8 cellular contexts compared by ENCODE assay signal in the genomic region with DNA sequence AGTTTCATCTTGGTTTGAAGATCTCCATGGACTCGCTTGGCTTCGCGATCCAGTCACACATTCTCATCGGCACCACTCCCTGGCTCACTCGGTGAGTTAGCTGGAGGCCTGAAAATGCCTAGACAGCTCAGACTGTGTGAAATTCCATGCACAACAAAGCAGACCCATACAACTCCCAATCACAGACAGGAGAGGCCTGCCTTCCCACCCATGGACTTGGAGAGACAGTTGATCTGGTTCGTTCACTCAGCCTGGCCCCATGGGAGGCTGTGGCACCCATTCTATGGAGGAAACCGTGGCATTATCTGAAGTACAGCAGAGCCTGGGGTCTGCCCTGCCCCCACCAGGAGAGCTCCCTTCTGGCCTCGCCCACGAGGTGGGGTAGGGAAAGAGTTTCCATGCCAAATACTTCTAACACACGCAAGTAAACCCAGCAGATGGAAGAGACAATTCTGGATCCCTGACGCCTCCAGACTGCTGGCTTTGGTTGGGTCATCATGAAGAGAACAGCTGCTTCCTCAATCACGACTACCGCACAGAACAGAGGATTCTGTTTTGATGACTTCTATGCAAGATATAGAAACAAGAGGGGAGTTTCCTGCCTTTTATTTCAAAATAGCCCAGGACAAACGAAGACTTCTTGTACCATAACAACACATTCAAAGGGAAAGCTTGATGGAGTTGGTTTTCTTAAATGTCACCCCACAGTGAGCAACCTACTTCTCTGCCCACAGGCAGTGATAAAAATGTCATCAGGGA. TPM values are rescaled to one million over a fixed set of nuclear protein-coding genes. Genes with fewer than 3 reads are reported as not detected.
DNase-seq lines count a peak whose midpoint lies in the region; ATAC-seq and TF ChIP-seq lines count a peak whose summit lies in the region.

No MANE protein-coding gene starts in this region.

- DNase-seq in Karpas-422, result no peak
- DNase-seq in choroid plexus epithelial cell (ENCODE audit: low read depth), result peak; percentile 71
- peak in 2 of 10 donors; percentile 64 to 69 for DNase-seq in naive thymus-derived CD8-positive, alpha-beta T cell
- DNase-seq in NCI-H128 (lab: John Stamatoyannopoulos, UW; ENCODE audit: unreplicated experiment), result no peak
- no peak for DNase-seq in stimulated activated CD4-positive, alpha-beta T cell treated with anti-CD3 and anti-CD28 coated beads, Interleukin-4, amount 100 ng/mL, for 24 hours

- H3K9me3 Mint-ChIP-seq in naive thymus-derived CD8-positive, alpha-beta T cell, result no peaks in the 10 kb centered on the region

- H3K9me2 ChIP-seq in Karpas-422 (replicated peaks; ENCODE audit: insufficient read depth, low read length), result no peaks in the 10 kb centered on the region

- peaks cover 100% of the 10 kb centered on the region for H3K79me2 ChIP-seq in Karpas-422 (ENCODE audit: low read length)

- H3K4me1 ChIP-seq in BLaER1 (peaks cover 100% of the 10 kb centered on the region), Karpas-422 (ENCODE audit: low read length) (peaks cover 93% of the 10 kb centered on the region)

- POLR2A ChIA-PET in naive thymus-derived CD8-positive, alpha-beta T cell (lab: Charles Lee), result interaction anchor here (0.7 to 3.9 kb wide), 10 partner anchors 9 to 94 kb away, joined by 3 to 33 read pairs (median 3); no protein-coding TSS in a partner anchor

- H3K36me3 ChIP-seq in BLaER1 (peaks cover 22% of the 10 kb centered on the region; the same call in 1 of the 2 replicates), Karpas-422 (ENCODE audit: insufficient read depth, low read length) (peaks cover 36% of the 10 kb centered on the region; the same call in 1 of the 2 replicates)

- H3K4me1 Mint-ChIP-seq in naive thymus-derived CD8-positive, alpha-beta T cell, result peaks cover 34 to 100% (median 82%) of the 10 kb centered on the region in 4 donors

- TF ChIP-seq CTCF in choroid plexus epithelial cell (conservative IDR thresholded peaks at IDR 0.05; ENCODE audit: low read depth, low read length), result no peak

- H4K20me1 ChIP-seq in BLaER1, result peaks cover 98% of the 10 kb centered on the region
- no peaks in the 10 kb centered on the region for H4K20me1 ChIP-seq in Karpas-422 (ENCODE audit: insufficient read depth, low read depth, low read length)

- peaks cover 0 to 8% (median 0%) of the 10 kb centered on the region in 3 donors for H3K36me3 Mint-ChIP-seq in naive thymus-derived CD8-positive, alpha-beta T cell

- no peak overlapping the region for H2AFZ ChIP-seq in Karpas-422 (ENCODE audit: low read length)

- H3K4me2 ChIP-seq in BLaER1, result peak overlapping the region; percentile 72
- no peak overlapping the region for H3K4me2 ChIP-seq in Karpas-422 (ENCODE audit: low read depth, low read length, poor library complexity, severe bottlenecking)

- H3K27ac Mint-ChIP-seq in naive thymus-derived CD8-positive, alpha-beta T cell, result peak overlapping the region; percentile 64 to 95 (median 92)

- peak; percentile 80 to 81 for ATAC-seq in naive thymus-derived CD8-positive, alpha-beta T cell
- no peak for ATAC-seq in HG03025 (IDR thresholded peaks at IDR 0.05; ENCODE audit: low FRiP score, unreplicated experiment)
- no peak for ATAC-seq in HG02763 (IDR thresholded peaks at IDR 0.05; ENCODE audit: unreplicated experiment)

- H3K27ac ChIP-seq in BLaER1, result peak overlapping the region; percentile 51
- H3K27ac ChIP-seq in Karpas-422 (ENCODE audit: low read length), result peak overlapping the region; percentile 37

- H3K4me3 ChIP-seq in BLaER1 (peak overlapping the region; percentile 40; the same call in 1 of the 2 replicates), Karpas-422 (ENCODE audit: low read length) (no peak overlapping the region), choroid plexus epithelial cell (ENCODE audit: low read depth, low read length) (no peak overlapping the region)

- no peaks in the 10 kb centered on the region for H3K9me3 ChIP-seq in BLaER1
- no peaks in the 10 kb centered on the region for H3K9me3 ChIP-seq in Karpas-422 (ENCODE audit: low read length)

- H3K27me3 ChIP-seq in BLaER1 (no peaks in the 10 kb centered on the region), Karpas-422 (ENCODE audit: low read length) (no peaks in the 10 kb centered on the region)

- H3K9ac ChIP-seq in BLaER1, result peak overlapping the region; percentile 11
- H3K9ac ChIP-seq in Karpas-422 (ENCODE audit: low read length), result no peak overlapping the region; the same call in 1 of the 2 replicates

- no peaks in the 10 kb centered on the region for H3K27me3 Mint-ChIP-seq in naive thymus-derived CD8-positive, alpha-beta T cell

- H3K4me3 Mint-ChIP-seq in naive thymus-derived CD8-positive, alpha-beta T cell, result peak overlapping the region; percentile 48 to 83 (median 78)

RNA-seq across cellular contexts. Expression of gene FAM53B, which starts 15.9 kb away (rescaled TPM):
- 72.5 and 148 TPM in 2 replicates for total RNA-seq in Karpas-422 (2014; rRNA removed; shearing (Covaris generic); ENCODE audit: low replicate concordance)
- total RNA-seq in naive thymus-derived CD8-positive, alpha-beta T cell, result 10 to 100 TPM; 22.2 to 23.2 TPM
- polyA plus RNA-seq in naive thymus-derived CD8-positive, alpha-beta T cell, result 10 to 100 TPM in 2 of 3 donors, 1 to 10 TPM in 1; 2.4 to 15.1 (median 11.9) TPM

Comparison
In these comparisons a context has a peak if more than half of its experiments do, and no peak if none do; other contexts are left out.
1. ATAC-seq: peak in naive thymus-derived CD8-positive, alpha-beta T cell (2 of 2); none in HG03025 (single experiment) and HG02763 (single experiment).